15 cellular contexts compared by ENCODE assay signal in genomic region chrY:18023897-18024296, GRCh38. TPM values are rescaled to one million over a fixed set of nuclear protein-coding genes. Genes with fewer than 3 reads are reported as not detected.
"Had no signal": no experiment of that assay in that cellular context is flagged by ENCODE, and none has a peak within 500 bp of the region (broad histone marks: within the 10 kb centered on the region; RNA-seq: fewer than 3 reads in every experiment).

No MANE protein-coding gene starts in this region.

RNA-seq across cellular contexts. Expression of gene CDY2A, which starts 1.7 kb away (rescaled TPM):
- total RNA-seq: activated B cell treated with CpG ODN at 0.5 μM for 24 hours; activated CD4-positive, alpha-beta memory T cell treated with anti-CD3 and anti-CD28 coated beads for 36 hours; activated CD4-positive, alpha-beta memory T cell treated with anti-CD3 and anti-CD28 coated beads, Interleukin-2, amount 10 ng/mL, durations not matched to agents 7 days and 5 days; activated CD4-positive, alpha-beta T cell treated with anti-CD3 and anti-CD28 coated beads for 36 hours; activated CD4-positive, alpha-beta T cell treated with anti-CD3 and anti-CD28 coated beads, Interleukin-2, amount 10 ng/mL, durations not matched to agents 24 days and 14 days; activated CD4-positive, alpha-beta T cell treated with anti-CD3 and anti-CD28 coated beads, Interleukin-2, amount 10 ng/mL, durations not matched to agents 7 days and 5 days; activated CD8-positive, alpha-beta memory T cell treated with anti-CD3 and anti-CD28 coated beads for 36 hours; activated CD8-positive, alpha-beta memory T cell treated with anti-CD3 and anti-CD28 coated beads, Interleukin-2, amount 10 ng/mL, durations not matched to agents 7 days and 5 days; activated CD8-positive, alpha-beta T cell treated with anti-CD3 and anti-CD28 coated beads for 36 hours; activated CD8-positive, alpha-beta T cell treated with anti-CD3 and anti-CD28 coated beads, Interleukin-2, amount 10 ng/mL, durations not matched to agents 7 days and 5 days; T-cell; T-helper 1 cell treated with Interleukin-12 subunit alpha and Interleukin-12 subunit beta and Interleukin-4 antibody, amounts not matched to agents 30 ng/mL and 1 ng/mL, for 36 hours; T-helper 17 cell; T-helper 2 cell treated with Interferon-gamma antibody and Interleukin-4, amounts not matched to agents 100 ng/mL and 5 ng/mL, for 36 hours; WTC11 had no signal
